In the genomic region with DNA sequence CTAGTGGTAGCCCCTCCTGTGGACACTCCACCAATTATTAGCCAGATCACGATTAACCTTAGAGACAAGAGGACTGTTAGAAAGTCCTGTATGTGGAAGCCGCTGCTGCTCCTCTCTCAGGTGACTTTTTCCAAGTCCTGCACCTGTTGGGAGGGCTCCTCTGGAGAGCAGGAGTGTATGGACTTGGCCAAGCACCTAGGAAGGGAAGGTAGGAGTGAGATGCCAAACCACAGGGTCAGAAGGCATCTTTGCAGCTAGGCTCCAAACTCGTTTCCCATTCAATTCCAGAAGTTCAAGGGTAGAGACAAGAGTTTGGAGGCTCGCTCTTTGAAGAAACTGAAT, we compare ENCODE assay signal across 1 cellular context.
TF ChIP-seq lines count a peak whose summit lies in the region.

No MANE protein-coding gene starts in this region.

TF ChIP-seq in A549, 52 proteins besides CTCF, POLR2A, EP300 and RAD21 (continued from another document):
- TF ChIP-seq ZFP36 (IDR thresholded peaks at IDR 0.05; ENCODE audit: borderline replicate concordance, partially characterized antibody) = no peak
- no peak for TF ChIP-seq KDM1A (IDR thresholded peaks at IDR 0.05; ENCODE audit: low read depth)
- no peak for TF ChIP-seq MAZ (IDR thresholded peaks at IDR 0.05; ENCODE audit: borderline replicate concordance, low read depth, low read length)
- no peak for TF ChIP-seq TP53 (CRISPR knock-in tag; IDR thresholded peaks at IDR 0.05)
- TF ChIP-seq, protein P1, sequence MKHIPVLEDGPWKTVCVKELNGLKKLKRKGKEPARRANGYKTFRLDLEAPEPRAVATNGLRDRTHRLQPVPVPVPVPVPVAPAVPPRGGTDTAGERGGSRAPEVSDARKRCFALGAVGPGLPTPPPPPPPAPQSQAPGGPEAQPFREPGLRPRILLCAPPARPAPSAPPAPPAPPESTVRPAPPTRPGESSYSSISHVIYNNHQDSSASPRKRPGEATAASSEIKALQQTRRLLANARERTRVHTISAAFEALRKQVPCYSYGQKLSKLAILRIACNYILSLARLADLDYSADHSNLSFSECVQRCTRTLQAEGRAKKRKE (CRISPR knock-in tag; IDR thresholded peaks at IDR 0.05; ENCODE audit: low read depth) = no peak
- TF ChIP-seq, protein P2, sequence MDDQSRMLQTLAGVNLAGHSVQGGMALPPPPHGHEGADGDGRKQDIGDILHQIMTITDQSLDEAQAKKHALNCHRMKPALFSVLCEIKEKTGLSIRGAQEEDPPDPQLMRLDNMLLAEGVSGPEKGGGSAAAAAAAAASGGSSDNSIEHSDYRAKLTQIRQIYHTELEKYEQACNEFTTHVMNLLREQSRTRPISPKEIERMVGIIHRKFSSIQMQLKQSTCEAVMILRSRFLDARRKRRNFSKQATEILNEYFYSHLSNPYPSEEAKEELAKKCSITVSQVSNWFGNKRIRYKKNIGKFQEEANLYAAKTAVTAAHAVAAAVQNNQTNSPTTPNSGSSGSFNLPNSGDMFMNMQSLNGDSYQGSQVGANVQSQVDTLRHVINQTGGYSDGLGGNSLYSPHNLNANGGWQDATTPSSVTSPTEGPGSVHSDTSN (IDR thresholded peaks at IDR 0.05) = no peak
- no peak for TF ChIP-seq CHD2 (IDR thresholded peaks at IDR 0.05; ENCODE audit: low read length, partially characterized antibody)
- TF ChIP-seq, protein P3, sequence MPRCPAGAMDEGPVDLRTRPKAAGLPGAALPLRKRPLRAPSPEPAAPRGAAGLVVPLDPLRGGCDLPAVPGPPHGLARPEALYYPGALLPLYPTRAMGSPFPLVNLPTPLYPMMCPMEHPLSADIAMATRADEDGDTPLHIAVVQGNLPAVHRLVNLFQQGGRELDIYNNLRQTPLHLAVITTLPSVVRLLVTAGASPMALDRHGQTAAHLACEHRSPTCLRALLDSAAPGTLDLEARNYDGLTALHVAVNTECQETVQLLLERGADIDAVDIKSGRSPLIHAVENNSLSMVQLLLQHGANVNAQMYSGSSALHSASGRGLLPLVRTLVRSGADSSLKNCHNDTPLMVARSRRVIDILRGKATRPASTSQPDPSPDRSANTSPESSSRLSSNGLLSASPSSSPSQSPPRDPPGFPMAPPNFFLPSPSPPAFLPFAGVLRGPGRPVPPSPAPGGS (IDR thresholded peaks at IDR 0.05) = no peak
- no peak for TF ChIP-seq CBX2 (IDR thresholded peaks at IDR 0.05; ENCODE audit: borderline replicate concordance, low read depth)
- TF ChIP-seq HOXA7 (CRISPR knock-in tag; IDR thresholded peaks at IDR 0.05) = no peak
- TF ChIP-seq BHLHE40 (IDR thresholded peaks at IDR 0.05; ENCODE audit: low read depth, low read length) = no peak
- TF ChIP-seq POLR2AphosphoS2 (conservative IDR thresholded peaks at IDR 0.05; ENCODE audit: low read length) = no peak
